1 cellular context compared by ENCODE assay signal in the genomic region with DNA sequence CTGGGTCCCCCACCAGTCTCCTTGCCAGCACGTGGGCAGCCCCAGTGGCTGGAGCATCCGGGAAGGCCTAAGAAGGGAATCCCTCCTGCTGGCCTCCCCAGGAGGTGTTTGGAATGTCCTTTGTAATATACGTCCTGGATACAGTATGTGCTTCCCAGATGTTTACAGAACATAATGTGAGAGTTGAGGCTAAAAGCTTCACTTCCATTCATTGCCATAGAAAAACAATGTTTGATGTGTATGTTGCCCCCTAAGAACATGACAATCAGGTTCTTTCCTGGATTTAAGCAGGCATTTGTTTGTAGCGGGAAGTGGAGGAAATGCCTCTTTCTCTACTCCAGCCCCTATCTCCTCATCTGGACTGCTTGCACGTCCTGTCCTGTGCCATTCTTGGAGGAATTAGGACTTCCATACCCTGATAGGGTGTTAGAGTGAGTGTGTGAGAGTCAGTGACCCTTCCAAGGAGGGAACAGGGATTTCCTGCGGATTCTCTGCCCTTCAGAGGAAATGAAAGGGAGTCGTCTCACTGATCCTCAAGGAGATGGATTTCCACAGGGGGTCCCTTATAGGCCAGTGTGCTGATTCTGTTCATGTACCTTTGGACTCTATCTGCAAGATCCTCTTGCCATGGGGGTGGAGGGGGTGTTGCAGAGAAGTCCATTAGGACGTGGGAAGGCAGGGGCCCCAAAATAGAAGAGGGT.
A peak's percentile ranks its signal among the peaks of the same experiment; 100 is the strongest.
TF ChIP-seq lines count a peak whose summit lies in the region.

No MANE protein-coding gene starts in this region.

TF ChIP-seq in HepG2, 621 proteins besides CTCF, POLR2A, EP300 and RAD21 (continued from another document):
- TF ChIP-seq, protein P1, sequence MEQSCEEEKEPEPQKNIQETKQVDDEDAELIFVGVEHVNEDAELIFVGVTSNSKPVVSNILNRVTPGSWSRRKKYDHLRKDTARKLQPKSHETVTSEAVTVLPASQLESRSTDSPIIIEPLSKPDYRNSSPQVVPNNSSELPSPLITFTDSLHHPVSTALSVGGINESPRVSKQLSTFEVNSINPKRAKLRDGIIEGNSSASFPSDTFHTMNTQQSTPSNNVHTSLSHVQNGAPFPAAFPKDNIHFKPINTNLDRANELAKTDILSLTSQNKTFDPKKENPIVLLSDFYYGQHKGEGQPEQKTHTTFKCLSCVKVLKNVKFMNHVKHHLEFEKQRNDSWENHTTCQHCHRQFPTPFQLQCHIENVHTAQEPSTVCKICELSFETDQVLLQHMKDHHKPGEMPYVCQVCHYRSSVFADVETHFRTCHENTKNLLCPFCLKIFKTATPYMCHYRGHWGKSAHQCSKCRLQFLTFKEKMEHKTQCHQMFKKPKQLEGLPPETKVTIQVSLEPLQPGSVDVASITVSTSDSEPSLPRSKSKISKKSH (CRISPR knock-in tag; IDR thresholded peaks at IDR 0.05; ENCODE audit: borderline replicate concordance), result no peak
- TF ChIP-seq GZF1 (CRISPR knock-in tag; IDR thresholded peaks at IDR 0.05) (peak; percentile 69; the same call in 1 of the 2 replicates), XBP1 (CRISPR knock-in tag; IDR thresholded peaks at IDR 0.05) (no peak), SOX6 (IDR thresholded peaks at IDR 0.05) (no peak), SOX6 (CRISPR knock-in tag; IDR thresholded peaks at IDR 0.05) (peak; percentile 19; the same call in 1 of the 2 replicates), ZNF337 (CRISPR knock-in tag; IDR thresholded peaks at IDR 0.05; ENCODE audit: borderline replicate concordance, low read depth) (peak; percentile 79; the same call in 1 of the 2 replicates), ZGPAT (CRISPR knock-in tag; IDR thresholded peaks at IDR 0.05) (peak; percentile 67), THAP11 (CRISPR knock-in tag; IDR thresholded peaks at IDR 0.05) (peak; percentile 44; the same call in 1 of the 2 replicates), ZBED4 (CRISPR knock-in tag; IDR thresholded peaks at IDR 0.05; ENCODE audit: borderline replicate concordance) (peak; percentile 8; the same call in 1 of the 2 replicates), ETV5 (CRISPR knock-in tag; IDR thresholded peaks at IDR 0.05; ENCODE audit: borderline replicate concordance) (peak; percentile 1; the same call in 1 of the 2 replicates), POGZ (CRISPR knock-in tag; IDR thresholded peaks at IDR 0.05) (0 out of 2 replicates have a peak, but pooled peaks have one; percentile 7), ZNF326 (CRISPR knock-in tag; IDR thresholded peaks at IDR 0.05; ENCODE audit: borderline replicate concordance) (0 out of 2 replicates have a peak, but pooled peaks have one; percentile 57), SALL1 (CRISPR knock-in tag; IDR thresholded peaks at IDR 0.05) (0 out of 2 replicates have a peak, but pooled peaks have one; percentile 6), FOXJ3 (CRISPR knock-in tag; IDR thresholded peaks at IDR 0.05; ENCODE audit: borderline replicate concordance) (0 out of 2 replicates have a peak, but pooled peaks have one; percentile 4), POLR2G (IDR thresholded peaks at IDR 0.05; ENCODE audit: low read depth, low read length) (peak; percentile 41), GATAD2A (CRISPR knock-in tag; IDR thresholded peaks at IDR 0.05) (peak; percentile 37; the same call in 1 of the 2 replicates), ZBTB25 (CRISPR knock-in tag; IDR thresholded peaks at IDR 0.05) (peak; percentile 45), XRCC5 (optimal IDR thresholded peaks at IDR 0.05; ENCODE audit: low read length) (no peak)
